Comparison of ENCODE assay signal across 2 cellular contexts in genomic region chr10:17092986-17093803, GRCh38.
TF ChIP-seq lines count a peak whose summit lies in the region.

No MANE protein-coding gene starts in this region.

TF ChIP-seq in IMR-90, 13 proteins besides CTCF, POLR2A, EP300 and RAD21:
- TF ChIP-seq RCOR1 (IDR thresholded peaks at IDR 0.05; ENCODE audit: insufficient replicate concordance, low read length), result no peak
- no peak for TF ChIP-seq MAZ (IDR thresholded peaks at IDR 0.05; ENCODE audit: borderline replicate concordance, low read depth, low read length)
- no peak for TF ChIP-seq CEBPB (IDR thresholded peaks at IDR 0.05; ENCODE audit: low read depth, low read length)
- TF ChIP-seq FOS (IDR thresholded peaks at IDR 0.05; ENCODE audit: low read depth, low read length), result no peak
- no peak for TF ChIP-seq SMC3 (IDR thresholded peaks at IDR 0.05; ENCODE audit: low read depth, low read length)
- TF ChIP-seq USF2 (IDR thresholded peaks at IDR 0.05; ENCODE audit: low read depth, low read length), result no peak
- TF ChIP-seq MAFK (IDR thresholded peaks at IDR 0.05; ENCODE audit: low read depth, low read length), result no peak
- no peak for TF ChIP-seq BHLHE40 (IDR thresholded peaks at IDR 0.05; ENCODE audit: low read depth, low read length)
- TF ChIP-seq NFE2L2 (IDR thresholded peaks at IDR 0.05; ENCODE audit: low read depth, low read length), result no peak
- TF ChIP-seq CHD1 (IDR thresholded peaks at IDR 0.05; ENCODE audit: low read depth, low read length), result no peak
- no peak for TF ChIP-seq RFX5 (IDR thresholded peaks at IDR 0.05; ENCODE audit: low read depth, low read length)
- no peak for TF ChIP-seq ELK1 (IDR thresholded peaks at IDR 0.05; ENCODE audit: borderline replicate concordance, low read depth, low read length)
- no peak for TF ChIP-seq MXI1 (IDR thresholded peaks at IDR 0.05; ENCODE audit: borderline replicate concordance, low read depth, low read length)

TF ChIP-seq in K562, 482 proteins besides CTCF, POLR2A, EP300 and RAD21:
- TF ChIP-seq ZNF764 (CRISPR knock-in tag; IDR thresholded peaks at IDR 0.05; ENCODE audit: low read depth) (no peak), TRIM25 (IDR thresholded peaks at IDR 0.05; ENCODE audit: borderline replicate concordance) (no peak), STAG1 (CRISPR knock-in tag; IDR thresholded peaks at IDR 0.05; ENCODE audit: borderline replicate concordance) (no peak), NCOA4 (IDR thresholded peaks at IDR 0.05; ENCODE audit: partially characterized antibody) (no peak), CCAR2 (IDR thresholded peaks at IDR 0.05; ENCODE audit: low read depth, low read length) (no peak), ATF7 (IDR thresholded peaks at IDR 0.05) (no peak)
